ENCODE assay signal across 29 cellular contexts in the genomic region with DNA sequence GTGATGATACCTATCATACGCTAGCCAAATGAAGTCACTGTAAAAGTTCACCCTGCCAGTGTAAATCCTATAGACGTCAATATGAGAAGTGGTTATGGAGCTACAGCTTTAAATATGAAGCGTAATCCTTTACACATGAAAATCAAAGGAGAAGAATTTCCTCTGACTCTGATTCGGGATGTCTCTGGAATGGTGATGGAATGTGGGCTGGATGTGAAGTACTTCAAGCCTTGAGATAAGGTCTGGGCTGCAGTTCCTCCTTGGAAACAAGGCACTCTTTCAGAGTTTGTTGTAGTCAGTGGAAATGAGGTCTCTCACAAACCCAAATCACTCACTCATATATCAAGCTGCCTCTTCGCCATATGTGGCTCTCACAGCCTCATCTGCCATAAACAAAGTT. TPM values are rescaled to one million over a fixed set of nuclear protein-coding genes. Genes with fewer than 3 reads are reported as not detected.
DNase-seq lines count a peak whose midpoint lies in the region; ATAC-seq and TF ChIP-seq lines count a peak whose summit lies in the region.
"Had no signal": no experiment of that assay in that cellular context is flagged by ENCODE, and none has a peak within 500 bp of the region (broad histone marks: within the 10 kb centered on the region; RNA-seq: fewer than 3 reads in every experiment).

No MANE protein-coding gene starts in this region.

- intact Hi-C loops in left lung (cut with DNase I), result no loop called here

- peaks cover 12% of the 10 kb centered on the region; the same call in 2 of the 3 replicates for H3K9me3 Mint-ChIP-seq in GM23338
- H3K9me3 Mint-ChIP-seq: CD8-positive, alpha-beta T cell had no signal

- DNase-seq in AG04449 (ENCODE audit: low read depth, low spot score) (peak; percentile 67), GM23338 (ENCODE audit: low spot score) (peak; percentile 2), brain microvascular endothelial cell (peak; percentile 57), left lung (no peak), cerebellar cortex (ENCODE audit: low spot score) (no peak), germinal center (ENCODE audit: low spot score) (no peak), foreskin keratinocyte (no peak)
- DNase-seq: activated CD4-positive, alpha-beta T cell treated with anti-CD3 and anti-CD28 coated beads for 4 hours; activated CD8-positive, alpha-beta T cell treated with anti-CD3 and anti-CD28 coated beads, Interleukin-2, amount 10 ng/mL, durations not matched to agents 7 days and 5 days; activated naive CD4-positive, alpha-beta T cell treated with anti-CD3 and anti-CD28 coated beads for 36 hours; BE2C; body of pancreas; CD8-positive, alpha-beta T cell; EL; H9; naive thymus-derived CD8-positive, alpha-beta T cell; NCI-H1436 treated with DMSO at 0.1 percent for 48 hours; NCI-H2081 treated with DMSO at 0.1 percent for 48 hours; NCI-H748 treated with DMSO at 0.1 percent for 48 hours; occipital lobe; stimulated activated CD4-positive, alpha-beta T cell treated with anti-CD3 and anti-CD28 coated beads, Interleukin-15, amount 100 ng/mL, for 24 hours; substantia nigra; SW 1271; T1000 had no signal

- H3K79me2 ChIP-seq in GM23338 (replicated peaks; ENCODE audit: insufficient read depth), result no peaks in the 10 kb centered on the region

- H3K9me3 ChIP-seq in left lung, result peaks cover 0 to 6% of the 10 kb centered on the region in 2 donors
- H3K9me3 ChIP-seq: BE2C, body of pancreas had no signal

- in situ Hi-C loops in brain microvascular endothelial cell (cut with HindIII; ENCODE audit: low pct_ligation_motif_present, low sequenced_read_pairs), result no loop called here

- H3K4me1 ChIP-seq in GM23338 (ENCODE audit: insufficient read depth), result no peaks in the 10 kb centered on the region
- no peaks in the 10 kb centered on the region for H3K4me1 ChIP-seq in left lung
- no peaks in the 10 kb centered on the region for H3K4me1 ChIP-seq in foreskin keratinocyte
- H3K4me1 ChIP-seq: A549, BE2C, body of pancreas had no signal

- no peaks in the 10 kb centered on the region for H4K20me1 ChIP-seq in GM23338 (replicated peaks; ENCODE audit: insufficient read depth)

- H3K27ac Mint-ChIP-seq in GM23338, result no peak overlapping the region
- H3K27ac Mint-ChIP-seq: activated CD8-positive, alpha-beta T cell treated with anti-CD3 and anti-CD28 coated beads, Interleukin-2, amount 10 ng/mL, durations not matched to agents 7 days and 5 days; activated naive CD4-positive, alpha-beta T cell treated with anti-CD3 and anti-CD28 coated beads for 36 hours; CD8-positive, alpha-beta T cell; H9; naive thymus-derived CD8-positive, alpha-beta T cell; stimulated activated effector memory CD8-positive, alpha-beta T cell treated with anti-CD3 and anti-CD28 coated beads, Interleukin-12 subunit alpha, Interleukin-12 subunit beta, amount 100 ng/mL, for 72 hours had no signal

- H3K27me3 Mint-ChIP-seq in GM23338 (ENCODE audit: insufficient read depth, low read depth, poor library complexity), result no peaks in the 10 kb centered on the region
- H3K27me3 Mint-ChIP-seq: naive thymus-derived CD8-positive, alpha-beta T cell had no signal

- H3K4me2 ChIP-seq in GM23338, result no peak overlapping the region
- H3K4me2 ChIP-seq: A549 had no signal

- TF ChIP-seq CTCF in AG04449 (IDR thresholded peaks at IDR 0.05; ENCODE audit: insufficient read depth, low read length, missing control alignments) (no peak), GM23338 (conservative IDR thresholded peaks at IDR 0.05; ENCODE audit: low read depth in 2 of 2) (no peak), brain microvascular endothelial cell (IDR thresholded peaks at IDR 0.05; ENCODE audit: low read depth, low read length, missing control alignments) (no peak), left lung (IDR thresholded peaks at IDR 0.05) (no peak), foreskin keratinocyte (conservative IDR thresholded peaks at IDR 0.05) (no peak)

- no peaks in the 10 kb centered on the region for H3F3A ChIP-seq in GM23338 (replicated peaks; ENCODE audit: low read depth)

- peaks cover 13% of the 10 kb centered on the region for H3K9me2 ChIP-seq in GM23338 (ENCODE audit: insufficient read depth)

- POLR2A ChIA-PET in AG04449 (lab: Yijun Ruan, JAX), result no interaction called here

- H3K27me3 ChIP-seq in GM23338 (ENCODE audit: insufficient read depth) (no peaks in the 10 kb centered on the region), brain microvascular endothelial cell (replicated peaks) (no peaks in the 10 kb centered on the region), left lung (no peaks in the 10 kb centered on the region), foreskin keratinocyte (no peaks in the 10 kb centered on the region)
- H3K27me3 ChIP-seq: body of pancreas had no signal

- H3K27ac ChIP-seq in GM23338 (ENCODE audit: low read depth), result no peak overlapping the region
- no peak overlapping the region for H3K27ac ChIP-seq in brain microvascular endothelial cell
- no peak overlapping the region for H3K27ac ChIP-seq in left lung
- H3K27ac ChIP-seq in foreskin keratinocyte, result no peak overlapping the region
- H3K27ac ChIP-seq: A549, body of pancreas, VCaP had no signal

- no peak overlapping the region; the same call in 1 of the 2 replicates for H3K4me3 ChIP-seq in AG04449 (ENCODE audit: low read depth, low read length)
- no peak overlapping the region for H3K4me3 ChIP-seq in GM23338
- no peak overlapping the region for H3K4me3 ChIP-seq in brain microvascular endothelial cell (ENCODE audit: low read depth, low read length)
- H3K4me3 ChIP-seq in left lung, result no peak overlapping the region
- H3K4me3 ChIP-seq: A549, body of pancreas, GM12878 had no signal

- H3K4me3 Mint-ChIP-seq in GM23338, result no peak overlapping the region
- H3K4me3 Mint-ChIP-seq: activated CD8-positive, alpha-beta T cell treated with anti-CD3 and anti-CD28 coated beads, Interleukin-2, amount 10 ng/mL, durations not matched to agents 7 days and 5 days; activated naive CD4-positive, alpha-beta T cell treated with anti-CD3 and anti-CD28 coated beads for 36 hours; CD8-positive, alpha-beta T cell; H9; naive thymus-derived CD8-positive, alpha-beta T cell; stimulated activated effector memory CD8-positive, alpha-beta T cell treated with anti-CD3 and anti-CD28 coated beads, Interleukin-12 subunit alpha, Interleukin-12 subunit beta, amount 100 ng/mL, for 72 hours had no signal

- no peaks in the 10 kb centered on the region for H3K4me1 Mint-ChIP-seq in GM23338
- H3K4me1 Mint-ChIP-seq: stimulated activated effector memory CD8-positive, alpha-beta T cell treated with anti-CD3 and anti-CD28 coated beads, Interleukin-12 subunit alpha, Interleukin-12 subunit beta, amount 100 ng/mL, for 72 hours had no signal

- no peaks in the 10 kb centered on the region for H3K36me3 ChIP-seq in GM23338 (ENCODE audit: insufficient read depth)
- H3K36me3 ChIP-seq in brain microvascular endothelial cell (replicated peaks), result no peaks in the 10 kb centered on the region
- H3K36me3 ChIP-seq in left lung, result no peaks in the 10 kb centered on the region
- H3K36me3 ChIP-seq: BE2C had no signal

- no peaks in the 10 kb centered on the region for H3K36me3 Mint-ChIP-seq in GM23338 (ENCODE audit: low read depth)
- H3K36me3 Mint-ChIP-seq: CD8-positive, alpha-beta T cell; naive thymus-derived CD8-positive, alpha-beta T cell; stimulated activated effector memory CD8-positive, alpha-beta T cell treated with anti-CD3 and anti-CD28 coated beads, Interleukin-12 subunit alpha, Interleukin-12 subunit beta, amount 100 ng/mL, for 72 hours had no signal

- CTCF ChIA-PET in AG04449 (lab: Yijun Ruan, JAX), result no interaction called here

- H2AFZ ChIP-seq in GM23338, result no peak overlapping the region

- ATAC-seq in GM23338 (no peak), left lung (peak; percentile 29), GM21576 (IDR thresholded peaks at IDR 0.05; ENCODE audit: unreplicated experiment) (no peak), foreskin keratinocyte (no peak)
- ATAC-seq: A549; activated CD8-positive, alpha-beta T cell treated with anti-CD3 and anti-CD28 coated beads, Interleukin-2, amount 10 ng/mL, durations not matched to agents 7 days and 5 days; body of pancreas; CD8-positive, alpha-beta T cell; GM12878; naive thymus-derived CD8-positive, alpha-beta T cell; stimulated activated effector memory CD8-positive, alpha-beta T cell treated with anti-CD3 and anti-CD28 coated beads, Interleukin-12 subunit alpha, Interleukin-12 subunit beta, amount 100 ng/mL, for 72 hours had no signal

TF ChIP-seq in GM23338, 12 proteins besides CTCF, POLR2A, EP300 and RAD21 (continues in another document):
- TF ChIP-seq EZH2 (IDR thresholded peaks at IDR 0.05; ENCODE audit: low read depth, unreplicated experiment), result no peak
- TF ChIP-seq EZH2phosphoT487 (IDR thresholded peaks at IDR 0.05; ENCODE audit: unreplicated experiment), result no peak
- TF ChIP-seq NANOG (IDR thresholded peaks at IDR 0.05; ENCODE audit: borderline replicate concordance), result no peak

RNA-seq across cellular contexts. Expression of a gene that starts 53.1 kb away (rescaled TPM):
- 658 and 693 TPM in 2 replicates for total RNA-seq in GM23338 (2014; rRNA removed; shearing (Covaris generic))
- polyA plus RNA-seq in GM23338 (2016; fragmentation: Nextera tagmentation; extraction: Ambion mirVana) (996 and 999 TPM in 2 replicates), foreskin keratinocyte (359 and 389 TPM in 2 replicates)
- total RNA-seq in left lung (100 to 1,000 TPM; 413 to 428 TPM), foreskin keratinocyte (423 and 448 TPM in 2 replicates)

Comparison
In these comparisons a context has a peak if more than half of its experiments do, and no peak if none do; other contexts are left out.
1. DNase-seq: peak in AG04449 (single experiment), GM23338 (single experiment) and brain microvascular endothelial cell (single experiment); none in left lung (0 of 2), cerebellar cortex (single experiment), germinal center (single experiment) and foreskin keratinocyte (0 of 2).